In the genomic region with DNA sequence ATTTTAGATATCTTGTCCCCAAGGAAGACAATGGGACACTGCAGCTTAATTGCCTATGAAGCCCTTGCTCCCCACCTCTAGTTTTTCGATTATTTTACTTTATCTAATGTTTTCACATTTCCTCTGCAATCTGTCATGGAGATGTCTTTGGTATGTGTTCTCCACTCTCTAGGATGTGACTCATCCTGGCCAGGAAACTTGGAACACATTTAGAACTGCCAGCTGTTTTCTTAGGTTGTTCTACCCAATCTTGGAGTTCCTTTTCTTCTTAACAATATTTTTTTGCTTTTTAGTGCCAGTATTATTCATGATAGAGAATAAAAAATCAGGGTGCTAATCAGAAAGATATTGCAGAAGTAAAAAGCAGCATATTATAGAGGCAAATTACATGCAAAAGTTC, we compare ENCODE assay signal across 12 cellular contexts.
DNase-seq lines count a peak whose midpoint lies in the region; ATAC-seq, FAIRE-seq and TF ChIP-seq lines count a peak whose summit lies in the region.
"Had no signal": no experiment of that assay in that cellular context is flagged by ENCODE, and none has a peak within 500 bp of the region (broad histone marks: within the 10 kb centered on the region; RNA-seq: fewer than 3 reads in every experiment).

No MANE protein-coding gene starts in this region.

- DNase-seq in HS-27A (ENCODE audit: low read depth) (peak; percentile 51), amniotic epithelial cell (ENCODE audit: low read depth) (peak; percentile 77), left cardiac atrium (no peak), stromal cell of bone marrow (ENCODE audit: low read depth) (peak; percentile 73), GM12891 (ENCODE audit: insufficient read length, low spot score) (no peak), NCI-H1694 (lab: John Stamatoyannopoulos, UW) (no peak)
- no peak for DNase-seq in activated CD4-positive, alpha-beta T cell treated with anti-CD3 and anti-CD28 coated beads, Interleukin-2, amount 50 U/mL, for 1 hour
- DNase-seq: activated CD4-positive, alpha-beta T cell treated with anti-CD3 and anti-CD28 coated beads for 36 hours; DMS 273 treated with DMSO at 0.1 percent for 48 hours; NCI-H1092 treated with DMSO at 0.1 percent for 48 hours; NCI-H748 treated with DMSO at 0.1 percent for 48 hours had no signal

- FAIRE-seq in GM12891 (lab: Jason Lieb, UNC): no peak

- TF ChIP-seq POLR2A in GM12891 (IDR thresholded peaks at IDR 0.05; ENCODE audit: low read depth, low read length): no peak

- ATAC-seq in left cardiac atrium: peak; percentile 55 to 95
- no peak for ATAC-seq in GM21786 (IDR thresholded peaks at IDR 0.05; ENCODE audit: unreplicated experiment)
- ATAC-seq: activated CD4-positive, alpha-beta T cell treated with anti-CD3 and anti-CD28 coated beads for 36 hours had no signal

- intact Hi-C loops in left cardiac atrium (cut with DNase I): no loop called here

TF ChIP-seq in GM12891, 5 proteins besides CTCF, POLR2A, EP300 and RAD21:
- no peak for TF ChIP-seq PAX5 (IDR thresholded peaks at IDR 0.05; ENCODE audit: insufficient read depth, low read length, severe bottlenecking)
- no peak for TF ChIP-seq POLR2AphosphoS5 (IDR thresholded peaks at IDR 0.05; ENCODE audit: low read depth, low read length)
- TF ChIP-seq TAF1 (IDR thresholded peaks at IDR 0.05; ENCODE audit: low read depth, low read length): no peak
- TF ChIP-seq SPI1 (IDR thresholded peaks at IDR 0.05; ENCODE audit: low read depth, low read length): no peak
- no peak for TF ChIP-seq POU2F2 (IDR thresholded peaks at IDR 0.05; ENCODE audit: low read depth, low read length)

Comparison
In these comparisons a context has a peak if more than half of its experiments do, and no peak if none do; other contexts are left out.
1. DNase-seq: peak in HS-27A (single experiment), amniotic epithelial cell (single experiment) and stromal cell of bone marrow (single experiment); none in left cardiac atrium (single experiment), GM12891 (single experiment), activated CD4-positive, alpha-beta T cell treated with anti-CD3 and anti-CD28 coated beads, Interleukin-2, amount 50 U/mL, for 1 hour (single experiment) and NCI-H1694 (single experiment).